ENCODE assay signal across 8 cellular contexts in genomic region chr7:129210256-129210988, GRCh38. TPM values are rescaled to one million over a fixed set of nuclear protein-coding genes. Genes with fewer than 3 reads are reported as not detected.
DNase-seq lines count a peak whose midpoint lies in the region; ATAC-seq and TF ChIP-seq lines count a peak whose summit lies in the region.

No MANE protein-coding gene starts in this region.

- no peaks in the 10 kb centered on the region for H3K27me3 ChIP-seq in SU-DHL-6 (ENCODE audit: low read length)
- no peaks in the 10 kb centered on the region for H3K27me3 ChIP-seq in left ventricle myocardium inferior (ENCODE audit: low read depth)

- H2AFZ ChIP-seq in SU-DHL-6 (ENCODE audit: low read depth, low read length, severe bottlenecking) = no peak overlapping the region

- H3K9me3 ChIP-seq in SU-DHL-6 (ENCODE audit: insufficient read depth, low read length) (no peaks in the 10 kb centered on the region), left ventricle myocardium inferior (replicated peaks) (no peaks in the 10 kb centered on the region)

- H3K4me1 ChIP-seq in left ventricle myocardium inferior = peaks cover 5% of the 10 kb centered on the region

- peak; percentile 85 for ATAC-seq in sciatic nerve
- ATAC-seq in GM19463 (IDR thresholded peaks at IDR 0.05; ENCODE audit: unreplicated experiment) = no peak

- H3K9ac ChIP-seq in SU-DHL-6 (ENCODE audit: low read length) = no peak overlapping the region

- H3K36me3 ChIP-seq in SU-DHL-6 (ENCODE audit: low read length) = no peaks in the 10 kb centered on the region
- peaks cover 7% of the 10 kb centered on the region for H3K36me3 ChIP-seq in left ventricle myocardium inferior

- H3K9me2 ChIP-seq in SU-DHL-6 (replicated peaks; ENCODE audit: insufficient read depth, low read length) = no peaks in the 10 kb centered on the region

- DNase-seq in NCI-H510A treated with DMSO at 0.1 percent for 48 hours (lab: John Stamatoyannopoulos, UW) = peak; percentile 21
- no peak for DNase-seq in NCI-H510A (lab: John Stamatoyannopoulos, UW)
- peak; percentile 84 for DNase-seq in HuH-7 (ENCODE audit: low spot score)
- peak; percentile 59 for DNase-seq in activated naive CD8-positive, alpha-beta T cell treated with anti-CD3 and anti-CD28 coated beads, Interleukin-2, amount 50 U/mL, for 16 hours (ENCODE audit: low read depth, low spot score)
- peak; percentile 82 for DNase-seq in left ventricle myocardium inferior
- peak; percentile 91 for DNase-seq in sciatic nerve (ENCODE audit: low spot score)

- no peaks in the 10 kb centered on the region for H4K20me1 ChIP-seq in SU-DHL-6 (ENCODE audit: low read depth, low read length)

- no peak overlapping the region for H3K4me2 ChIP-seq in SU-DHL-6 (ENCODE audit: low read depth, low read length, poor library complexity, severe bottlenecking)

- H3K27ac ChIP-seq in SU-DHL-6 (ENCODE audit: low read depth, low read length) (no peak overlapping the region), left ventricle myocardium inferior (replicated peaks) (no peak overlapping the region)

- H3K4me3 ChIP-seq in SU-DHL-6 (ENCODE audit: insufficient read depth, low read length, poor library complexity, severe bottlenecking) (no peak overlapping the region), left ventricle myocardium inferior (no peak overlapping the region)

- no peaks in the 10 kb centered on the region for H3K79me2 ChIP-seq in SU-DHL-6 (ENCODE audit: insufficient read depth, low read length)

- no peaks in the 10 kb centered on the region for H3F3A ChIP-seq in SU-DHL-6 (ENCODE audit: insufficient read depth)

- peak; percentile 78 for TF ChIP-seq CTCF in SU-DHL-6 (IDR thresholded peaks at IDR 0.05; ENCODE audit: insufficient read depth, low read length, poor library complexity, severe bottlenecking)
- TF ChIP-seq CTCF in left ventricle myocardium inferior (IDR thresholded peaks at IDR 0.05; ENCODE audit: borderline replicate concordance) = peak; percentile 87

- intact Hi-C loops in left ventricle myocardium inferior (cut with micrococcal nuclease) = loop anchor here (10.0 kb wide), 1 partner anchor 264 kb away; no protein-coding TSS in a partner anchor
- intact Hi-C loops in sciatic nerve (cut with DNase I) = loop anchor here (10.0 kb wide), 1 partner anchor 254 kb away; no protein-coding TSS in a partner anchor

RNA-seq across cellular contexts. Expression of gene AHCYL2, which starts 14.4 kb away (rescaled TPM):
- total RNA-seq in left ventricle myocardium inferior (6.0 TPM), sciatic nerve (46.1 TPM)

RNA-seq across cellular contexts. Expression of gene SMO, which starts 22.0 kb away (rescaled TPM):
- total RNA-seq in left ventricle myocardium inferior = 4.6 TPM
- total RNA-seq in sciatic nerve = 24.8 TPM
